25 cellular contexts compared by ENCODE assay signal in the genomic region with DNA sequence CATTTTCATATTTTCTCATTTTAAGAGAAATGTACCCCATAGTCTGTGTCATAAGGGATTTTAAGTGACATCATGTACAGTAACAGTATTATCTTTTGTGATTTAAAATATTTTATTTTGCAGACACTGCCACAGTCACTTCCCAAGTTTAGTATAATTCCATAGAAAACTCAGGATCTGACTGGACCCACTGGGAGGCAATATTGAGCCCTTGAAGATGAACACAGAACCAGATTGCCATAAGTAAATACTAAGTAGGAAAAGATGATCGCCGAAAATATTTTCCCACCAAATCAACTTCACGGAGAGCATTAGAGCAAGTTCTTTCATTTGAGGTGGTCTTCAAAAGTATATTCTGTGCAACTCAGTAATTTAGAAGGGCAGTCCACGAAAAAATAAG. TPM values are rescaled to one million over a fixed set of nuclear protein-coding genes. Genes with fewer than 3 reads are reported as not detected.
DNase-seq lines count a peak whose midpoint lies in the region; ATAC-seq and TF ChIP-seq lines count a peak whose summit lies in the region.
"Had no signal": no experiment of that assay in that cellular context is flagged by ENCODE, and none has a peak within 500 bp of the region (broad histone marks: within the 10 kb centered on the region; RNA-seq: fewer than 3 reads in every experiment).

No MANE protein-coding gene starts in this region.

- peaks cover 81% of the 10 kb centered on the region for H3K27me3 Mint-ChIP-seq in activated T-cell treated with anti-CD3 and anti-CD28 coated beads, Interleukin-2, amount 50 U/mL, for 72 hours (ENCODE audit: low read depth)

- in situ Hi-C loops in ACHN (cut with HindIII; ENCODE audit: low pct_ligation_motif_present, low pct_unique_long_range_greater_than_20kb, low sequenced_read_pairs): no loop called here

- intact Hi-C loops in esophagus muscularis mucosa (cut with DNase I): loop anchor here (5.0 kb wide), 1 partner anchor 132 kb away; no protein-coding TSS in a partner anchor

- no peak overlapping the region for H3K4me3 ChIP-seq in esophagus muscularis mucosa
- no peak overlapping the region for H3K4me3 ChIP-seq in liver (ENCODE audit: low read depth in 1 of 3, low read length in 3 of 3)
- H3K4me3 ChIP-seq in suprapubic skin: no peak overlapping the region
- H3K4me3 ChIP-seq: BLaER1, PC-9, SJCRH30 had no signal

- H3K36me3 Mint-ChIP-seq in activated T-cell treated with anti-CD3 and anti-CD28 coated beads, Interleukin-2, amount 50 U/mL, for 72 hours (ENCODE audit: insufficient read depth in 2 of 2): no peaks in the 10 kb centered on the region
- H3K36me3 Mint-ChIP-seq: CD8-positive, alpha-beta T cell; IgD-negative memory B cell had no signal

- WGBS in esophagus muscularis mucosa: 43% methylated on average over 4 of the region's 4 CpGs
- 49% methylated on average over 4 of the region's 4 CpGs for WGBS in liver
- WGBS in suprapubic skin: 82% methylated on average over 4 of the region's 4 CpGs

- H3K27ac Mint-ChIP-seq in activated T-cell treated with anti-CD3 and anti-CD28 coated beads, Interleukin-2, amount 50 U/mL, for 72 hours: no peak overlapping the region
- H3K27ac Mint-ChIP-seq: CD8-positive, alpha-beta T cell; H9; IgD-negative memory B cell had no signal

- H3K9me3 ChIP-seq in esophagus muscularis mucosa (no peaks in the 10 kb centered on the region), liver (ENCODE audit: control insufficient read depth in 4 of 4, low read length in 3 of 4) (no peaks in the 10 kb centered on the region), suprapubic skin (no peaks in the 10 kb centered on the region)
- H3K9me3 ChIP-seq: BLaER1, SJCRH30 had no signal

- H3K27me3 ChIP-seq in esophagus muscularis mucosa: no peaks in the 10 kb centered on the region
- no peaks in the 10 kb centered on the region for H3K27me3 ChIP-seq in liver (ENCODE audit: control insufficient read depth in 4 of 4, insufficient read depth in 4 of 4, low read length in 3 of 4)
- peaks cover 13% of the 10 kb centered on the region for H3K27me3 ChIP-seq in suprapubic skin
- H3K27me3 ChIP-seq: BLaER1, SJCRH30 had no signal

- TF ChIP-seq POLR2A in esophagus muscularis mucosa (IDR thresholded peaks at IDR 0.05; ENCODE audit: low read depth): no peak
- no peak for TF ChIP-seq POLR2A in suprapubic skin (IDR thresholded peaks at IDR 0.05)

- H3K9me3 Mint-ChIP-seq in activated T-cell treated with anti-CD3 and anti-CD28 coated beads, Interleukin-2, amount 50 U/mL, for 72 hours: no peaks in the 10 kb centered on the region
- H3K9me3 Mint-ChIP-seq: CD8-positive, alpha-beta T cell; H9; IgD-negative memory B cell had no signal

- no peak overlapping the region for H3K27ac ChIP-seq in esophagus muscularis mucosa (replicated peaks in 1 of 4)
- H3K27ac ChIP-seq in liver (ENCODE audit: low read depth in 1 of 2, low read length in 2 of 2): no peak overlapping the region
- no peak overlapping the region for H3K27ac ChIP-seq in suprapubic skin
- H3K27ac ChIP-seq: BLaER1, HL-60, PC-9, SJCRH30 had no signal

- H3K36me3 ChIP-seq in esophagus muscularis mucosa: no peaks in the 10 kb centered on the region
- H3K36me3 ChIP-seq in liver (ENCODE audit: control insufficient read depth in 4 of 4, insufficient read depth in 3 of 4, low read depth in 1 of 4, low read length in 3 of 4): no peaks in the 10 kb centered on the region
- no peaks in the 10 kb centered on the region for H3K36me3 ChIP-seq in suprapubic skin
- H3K36me3 ChIP-seq: BLaER1, SJCRH30 had no signal

- no peak overlapping the region for H3K9ac ChIP-seq in liver (ENCODE audit: low read depth in 1 of 2, low read length in 2 of 2)
- H3K9ac ChIP-seq: BLaER1 had no signal

- no peak for TF ChIP-seq EP300 in esophagus muscularis mucosa (IDR thresholded peaks at IDR 0.05)
- no peak for TF ChIP-seq EP300 in suprapubic skin (IDR thresholded peaks at IDR 0.05)

- TF ChIP-seq RAD21 in liver (IDR thresholded peaks at IDR 0.05): peak; percentile 80 to 82

- no peak overlapping the region for H3K4me3 Mint-ChIP-seq in activated T-cell treated with anti-CD3 and anti-CD28 coated beads, Interleukin-2, amount 50 U/mL, for 72 hours
- H3K4me3 Mint-ChIP-seq: CD8-positive, alpha-beta T cell; H9; IgD-negative memory B cell had no signal

- ATAC-seq in activated T-cell treated with anti-CD3 and anti-CD28 coated beads, Interleukin-2, amount 50 U/mL, for 72 hours (replicated peaks in 1 of 2): no peak
- ATAC-seq: CD8-positive, alpha-beta T cell had no signal

- no peaks in the 10 kb centered on the region for H3K4me1 Mint-ChIP-seq in activated T-cell treated with anti-CD3 and anti-CD28 coated beads, Interleukin-2, amount 50 U/mL, for 72 hours (ENCODE audit: low read depth)
- H3K4me1 Mint-ChIP-seq: IgD-negative memory B cell had no signal

- no peaks in the 10 kb centered on the region for H3K4me1 ChIP-seq in esophagus muscularis mucosa
- peaks cover 0 to 5% (median 4%) of the 10 kb centered on the region in 4 donors for H3K4me1 ChIP-seq in liver (ENCODE audit: control insufficient read depth in 4 of 4, insufficient read depth in 4 of 4, low read length in 3 of 4)
- H3K4me1 ChIP-seq in suprapubic skin: no peaks in the 10 kb centered on the region

- TF ChIP-seq CTCF in LNCAP (IDR thresholded peaks at IDR 0.05): peak; percentile 44
- TF ChIP-seq CTCF in esophagus muscularis mucosa (IDR thresholded peaks at IDR 0.05): peak in 2 of 3 experiments; percentile 7 to 20
- TF ChIP-seq CTCF in liver (IDR thresholded peaks at IDR 0.05; ENCODE audit: low read depth, low read length, missing input control): peak; percentile 46
- TF ChIP-seq CTCF in suprapubic skin (IDR thresholded peaks at IDR 0.05): no peak

- peak; percentile 44 for DNase-seq in ACHN
- DNase-seq in esophagus muscularis mucosa (ENCODE audit: extremely low spot score): no peak
- DNase-seq in NCI-H1930 (lab: John Stamatoyannopoulos, UW): no peak
- no peak for DNase-seq in suprapubic skin (ENCODE audit: low spot score in 2 of 2)
- no peak for DNase-seq in RPMI8226
- DNase-seq in activated T-cell treated with anti-CD3 and anti-CD28 coated beads, Interleukin-2, amount 50 U/mL, for 72 hours: no peak
- DNase-seq: 8988T; Calu3; CD8-positive, alpha-beta T cell; DMS53; H9; Karpas-422; NCI-H1105 treated with DMSO at 0.1 percent for 48 hours; NCI-H1694 treated with DMSO at 0.1 percent for 48 hours; NCI-H2107; NCI-H2227 treated with DMSO at 0.1 percent for 48 hours; NCI-H510A treated with DMSO at 0.1 percent for 48 hours; NCI-H82; PC-9; SJCRH30 had no signal

TF ChIP-seq in liver, 16 proteins besides CTCF, POLR2A, EP300 and RAD21:
- TF ChIP-seq FOXA2 (IDR thresholded peaks at IDR 0.05) (peak; percentile 36), GABPA (IDR thresholded peaks at IDR 0.05 in 1 of 2, conservative IDR thresholded peaks at IDR 0.05 in 1 of 2) (no peak), YY1 (IDR thresholded peaks at IDR 0.05) (no peak), HNF4A (conservative IDR thresholded peaks at IDR 0.05) (peak in 1 of 2 donors; percentile 15), NR2F2 (IDR thresholded peaks at IDR 0.05) (no peak), HNF4G (IDR thresholded peaks at IDR 0.05) (no peak), FOXA1 (IDR thresholded peaks at IDR 0.05) (peak; percentile 17), SP1 (IDR thresholded peaks at IDR 0.05) (no peak), EGR1 (IDR thresholded peaks at IDR 0.05; ENCODE audit: low read depth in 2 of 2) (no peak)
- TF ChIP-seq, protein P1, sequence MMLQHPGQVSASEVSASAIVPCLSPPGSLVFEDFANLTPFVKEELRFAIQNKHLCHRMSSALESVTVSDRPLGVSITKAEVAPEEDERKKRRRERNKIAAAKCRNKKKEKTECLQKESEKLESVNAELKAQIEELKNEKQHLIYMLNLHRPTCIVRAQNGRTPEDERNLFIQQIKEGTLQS (IDR thresholded peaks at IDR 0.05): no peak
TF ChIP-seq in liver: peak in this region for 3.

RNA-seq across cellular contexts. Expression of a gene that starts 17.6 kb away (rescaled TPM):
- total RNA-seq in esophagus muscularis mucosa: under 1 TPM in 1 of 4 donors, not detected in 3; under 0.01 TPM
- total RNA-seq in liver: 10 to 100 TPM in 1 of 2 donors, 1 to 10 TPM in 1; 5.6 to 10.6 TPM
- under 1 TPM; 0.45 to 0.86 TPM for polyA plus RNA-seq in liver
- under 1 TPM; 0.11 to 0.68 (median 0.42) TPM for total RNA-seq in suprapubic skin
- total RNA-seq in activated T-cell treated with anti-CD3 and anti-CD28 coated beads, Interleukin-2, amount 50 U/mL, for 72 hours: under 1 TPM; 0.02 TPM
- total RNA-seq: CD8-positive, alpha-beta T cell; PC-9 had no signal
- polyA plus RNA-seq: IgD-negative memory B cell had no signal

Comparison
In these comparisons a context has a peak if more than half of its experiments do, and no peak if none do; other contexts are left out.
1. CTCF ChIP-seq: peak in LNCAP (single experiment), esophagus muscularis mucosa (2 of 3) and liver (single experiment); none in suprapubic skin (0 of 2).